ENCODE assay signal across 8 cellular contexts in the genomic region with DNA sequence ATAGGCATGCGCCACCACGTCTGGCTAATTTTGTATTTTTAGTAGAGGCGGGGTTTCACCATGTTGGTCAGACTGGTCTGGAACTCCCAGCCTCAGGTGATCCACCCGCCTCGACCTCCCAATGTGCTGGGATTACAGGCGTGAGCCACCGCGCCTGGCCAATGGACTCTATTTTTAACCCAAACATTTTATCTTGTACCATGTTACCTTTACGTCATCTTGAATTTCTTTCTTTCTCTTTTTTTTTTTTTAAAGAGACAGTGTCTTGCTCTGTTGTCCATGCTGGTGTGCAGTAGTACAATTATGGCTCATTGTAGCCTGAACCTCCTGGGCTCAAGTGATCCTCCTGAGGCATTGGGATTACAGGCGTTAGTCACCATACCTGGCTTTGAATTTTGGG. TPM values are rescaled to one million over a fixed set of nuclear protein-coding genes. Genes with fewer than 3 reads are reported as not detected.
DNase-seq lines count a peak whose midpoint lies in the region; ATAC-seq, FAIRE-seq and TF ChIP-seq lines count a peak whose summit lies in the region.
"Not testable (repeated sequence)": the region's sequence is repeated elsewhere in the genome, so short reads cannot be mapped to it uniquely, and the experiment has no call there.

No MANE protein-coding gene starts in this region.

- not testable (repeated sequence) for H2BK120ac ChIP-seq in trophoblast cell (ENCODE audit: insufficient read depth, low read length, poor library complexity)

- H3K4me3 ChIP-seq in PC-9: peak overlapping the region; percentile 12; the same call in 1 of the 2 replicates
- not testable (repeated sequence) for H3K4me3 ChIP-seq in K562; cardiac muscle cell; HepG2 (replicated peaks in 1 of 3; ENCODE audit: insufficient read depth in 1 of 3, low read depth in 2 of 3, low read length in 3 of 3); trophoblast cell (ENCODE audit: low read depth, low read length)

- DNase-seq in ELF-1 (ENCODE audit: low read depth, low spot score): peak; percentile 23
- not testable (repeated sequence) for DNase-seq in HEK293T (ENCODE audit: extremely low spot score); PC-9; cardiac muscle cell (ENCODE audit: low read depth in 1 of 2, low spot score in 1 of 2); HepG2 (ENCODE audit: low spot score); type B pancreatic cell (ENCODE audit: extremely low spot score, unreplicated experiment)
- DNase-seq in K562 (ENCODE audit: extremely low read depth in 1 of 4, low spot score in 3 of 4): peak in 1 of 4 experiments; percentile 16
- peak; percentile 81 to 85 for DNase-seq in trophoblast cell

- not testable (repeated sequence) for TF ChIP-seq POLR2A in K562 (conservative IDR thresholded peaks at IDR 0.05); HepG2 (IDR thresholded peaks at IDR 0.05; ENCODE audit: insufficient read depth in 1 of 2, low read depth in 2 of 2, low read length in 2 of 2)

- not testable (repeated sequence) for H3F3A ChIP-seq in PC-9 (ENCODE audit: insufficient read depth, low read depth)

- not testable (repeated sequence) for H3K18ac ChIP-seq in trophoblast cell (ENCODE audit: low read length)

- H3K27ac Mint-ChIP-seq in type B pancreatic cell: peak overlapping the region; percentile 64

- H2AK5ac ChIP-seq in trophoblast cell (ENCODE audit: low read length): not testable (repeated sequence)

- not testable (repeated sequence) for FAIRE-seq in K562 (lab: Jason Lieb, UNC); HepG2 (lab: Jason Lieb, UNC)

- peak overlapping the region; percentile 54; the same call in 1 of the 2 replicates for H2AFZ ChIP-seq in PC-9
- not testable (repeated sequence) for H2AFZ ChIP-seq in K562 (ENCODE audit: low read depth, low read length); HepG2 (ENCODE audit: low read length); trophoblast cell (ENCODE audit: insufficient read depth, low read length, poor library complexity)

- not testable (repeated sequence) for TF ChIP-seq CTCF in PC-9 (conservative IDR thresholded peaks at IDR 0.05); K562 (IDR thresholded peaks at IDR 0.05 in 2 of 3, conservative IDR thresholded peaks at IDR 0.05 in 1 of 3; ENCODE audit: insufficient read depth in 2 of 3, low read depth in 1 of 3, low read length in 3 of 3); cardiac muscle cell (IDR thresholded peaks at IDR 0.05; ENCODE audit: low read depth, low read length); HepG2 (CRISPR knock-in tag; IDR thresholded peaks at IDR 0.05); type B pancreatic cell (conservative IDR thresholded peaks at IDR 0.05)

- not testable (repeated sequence) for H3K9me3 Mint-ChIP-seq in type B pancreatic cell

- not testable (repeated sequence) for H3K27ac ChIP-seq in PC-9; K562 (ENCODE audit: extremely low read depth, low read depth, low read length); HepG2 (ENCODE audit: extremely low read length, insufficient read depth, low read length)
- H3K27ac ChIP-seq in cardiac muscle cell: peak overlapping the region; percentile 56
- peak overlapping the region; percentile 43 for H3K27ac ChIP-seq in trophoblast cell (ENCODE audit: low read depth, low read length)

- BruUV-seq in PC-9 (replicated peaks; lab: Mats Ljungman, UMichigan); K562 (replicated peaks; lab: Mats Ljungman, UMichigan); HepG2 (replicated peaks; lab: Mats Ljungman, UMichigan): not testable (repeated sequence)

- H3K9ac ChIP-seq in K562 (ENCODE audit: insufficient read depth in 1 of 2, low read depth in 2 of 2, low read length in 2 of 2); HepG2 (ENCODE audit: insufficient read depth, low read depth, low read length); trophoblast cell (ENCODE audit: low read length): not testable (repeated sequence)

- not testable (repeated sequence) for H3K9me2 ChIP-seq in PC-9 (ENCODE audit: insufficient read depth)

- not testable (repeated sequence) for H3K27me3 ChIP-seq in PC-9 (ENCODE audit: insufficient read depth, low read depth); K562 (ENCODE audit: control insufficient read depth in 2 of 2, insufficient read depth in 2 of 2, low read length in 2 of 2); cardiac muscle cell; HepG2 (ENCODE audit: control insufficient read depth in 1 of 2, insufficient read depth in 2 of 2, low read length in 2 of 2); trophoblast cell (ENCODE audit: insufficient read depth, low read length)

- peak overlapping the region; percentile 15; the same call in 1 of the 2 replicates for H3K4me2 ChIP-seq in PC-9
- H3K4me2 ChIP-seq in K562 (ENCODE audit: insufficient read depth, low read length); HepG2 (ENCODE audit: low read depth, low read length); trophoblast cell (ENCODE audit: low read length): not testable (repeated sequence)

- H3K27me3 Mint-ChIP-seq in type B pancreatic cell: not testable (repeated sequence)

- H4K12ac ChIP-seq in trophoblast cell (ENCODE audit: low read depth, low read length): not testable (repeated sequence)

- H4K20me1 ChIP-seq in PC-9 (ENCODE audit: insufficient read depth); K562 (replicated peaks; ENCODE audit: control insufficient read depth, insufficient read depth, low read length); HepG2 (ENCODE audit: insufficient read depth, low read length): not testable (repeated sequence)

- not testable (repeated sequence) for H3K23ac ChIP-seq in trophoblast cell (ENCODE audit: low read length)

- H3K9me3 ChIP-seq in PC-9 (ENCODE audit: insufficient read depth, low read depth); K562 (replicated peaks; ENCODE audit: control insufficient read depth, insufficient read depth, low read depth, low read length); cardiac muscle cell (ENCODE audit: low read depth); HepG2 (ENCODE audit: low read length); trophoblast cell (ENCODE audit: insufficient read depth, low read depth, low read length): not testable (repeated sequence)

- H3K14ac ChIP-seq in trophoblast cell (ENCODE audit: low read length): not testable (repeated sequence)

- POLR2A ChIA-PET in HEK293T (lab: Yijun Ruan, JAX); PC-9 (lab: Charles Lee; ENCODE audit: unreplicated experiment); HepG2 (lab: Yijun Ruan, JAX): not testable (repeated sequence)
- POLR2A ChIA-PET in K562 (lab: Yijun Ruan, JAX): interaction anchor here (0.6 to 1.5 kb wide), 3 partner anchors 13 to 104 kb away, joined by 4 to 6 read pairs (median 4); partner anchors contain the start of gene CCAR1

- not testable (repeated sequence) for H4K91ac ChIP-seq in trophoblast cell (ENCODE audit: low read depth, low read length)

- not testable (repeated sequence) for H3K4ac ChIP-seq in trophoblast cell (ENCODE audit: low read depth, low read length)

- not testable (repeated sequence) for H3K4me3 Mint-ChIP-seq in type B pancreatic cell

- peaks cover 15% of the 10 kb centered on the region for H3K36me3 Mint-ChIP-seq in type B pancreatic cell

- not testable (repeated sequence) for H4K8ac ChIP-seq in trophoblast cell (ENCODE audit: low read depth, low read length)

- in situ Hi-C loops in K562 (cut with MboI); HepG2 (cut with HindIII; ENCODE audit: extremely low pct_ligation_motif_present, low pct_unique_long_range_greater_than_20kb): not testable (repeated sequence)

- H2BK5ac ChIP-seq in trophoblast cell (ENCODE audit: low read depth, low read length, poor library complexity): not testable (repeated sequence)

- intact Hi-C loops in PC-9 (cut with micrococcal nuclease; ENCODE audit: unreplicated experiment); K562 (cut with micrococcal nuclease); HepG2 (cut with micrococcal nuclease; ENCODE audit: unreplicated experiment): not testable (repeated sequence)

- CTCF ChIA-PET in HEK293T (lab: Yijun Ruan, JAX); PC-9 (lab: Charles Lee); K562 (lab: Yijun Ruan, JAX; ENCODE audit: low intra/inter-chr PET ratio); HepG2 (lab: Yijun Ruan, JAX; ENCODE audit: low intra/inter-chr PET ratio, low total read pairs): not testable (repeated sequence)

- not testable (repeated sequence) for TF ChIP-seq RAD21 in K562 (CRISPR knock-in tag; conservative IDR thresholded peaks at IDR 0.05 in 1 of 2, IDR thresholded peaks at IDR 0.05 in 1 of 2); HepG2 (CRISPR knock-in tag; IDR thresholded peaks at IDR 0.05)

- H3K4me1 Mint-ChIP-seq in type B pancreatic cell (ENCODE audit: unreplicated experiment): peaks cover 15% of the 10 kb centered on the region

- not testable (repeated sequence) for H3K9me1 ChIP-seq in K562 (ENCODE audit: control insufficient read depth, insufficient read depth, low read length)

- ATAC-seq in K562: peak; percentile 71
- ATAC-seq in HepG2: not testable (repeated sequence)

- not testable (repeated sequence) for H3K79me2 ChIP-seq in PC-9 (ENCODE audit: low read depth); K562 (ENCODE audit: control insufficient read depth, insufficient read depth, low read length); HepG2 (ENCODE audit: insufficient read depth, low read length); trophoblast cell (ENCODE audit: control insufficient read depth, insufficient read depth, low read length, poor library complexity)

- not testable (repeated sequence) for H3K4me1 ChIP-seq in PC-9 (replicated peaks; ENCODE audit: insufficient read depth); K562 (replicated peaks in 1 of 2; ENCODE audit: control insufficient read depth in 2 of 2, insufficient read depth in 2 of 2, low read length in 2 of 2); HepG2 (ENCODE audit: insufficient read depth, low read length); trophoblast cell (ENCODE audit: control insufficient read depth in 1 of 2, insufficient read depth in 2 of 2, low read length in 2 of 2)
- H3K4me1 ChIP-seq in cardiac muscle cell (ENCODE audit: low read depth): peaks cover 11% of the 10 kb centered on the region

- H2BK12ac ChIP-seq in trophoblast cell (ENCODE audit: low read length): not testable (repeated sequence)

- not testable (repeated sequence) for H3K79me1 ChIP-seq in trophoblast cell (ENCODE audit: low read length)

- TF ChIP-seq EP300 in K562 (IDR thresholded peaks at IDR 0.05; ENCODE audit: low read length); HepG2 (IDR thresholded peaks at IDR 0.05; ENCODE audit: low read depth in 2 of 2, low read length in 2 of 2); HepG2 (CRISPR knock-in tag; IDR thresholded peaks at IDR 0.05; ENCODE audit: borderline replicate concordance): not testable (repeated sequence)

- 45% methylated on average over 10 of the region's 10 CpGs for WGBS in K562 (ENCODE audit: insufficient coverage, low coverage, missing lambda C conversion rate)
- 96% methylated on average over 10 of the region's 10 CpGs for WGBS in HepG2 (ENCODE audit: low lambda C conversion rate)
- no CpG with 5 or more reads among the region's 10 CpGs for WGBS in trophoblast cell (ENCODE audit: extremely low coverage, insufficient coverage, insufficient read length)

- not testable (repeated sequence) for H3K36me3 ChIP-seq in PC-9 (ENCODE audit: low read depth); cardiac muscle cell; trophoblast cell (ENCODE audit: control insufficient read depth in 1 of 2, insufficient read depth in 2 of 2, low read length in 2 of 2)
- H3K36me3 ChIP-seq in K562 (ENCODE audit: control insufficient read depth, insufficient read depth, low read length) (peaks cover 14% of the 10 kb centered on the region; the same call in 1 of the 3 replicates), HepG2 (replicated peaks in 1 of 2; ENCODE audit: control insufficient read depth in 1 of 2, insufficient read depth in 2 of 2, low read length in 2 of 2) (peaks cover 0 to 20% of the 10 kb centered on the region in 2 experiments; a peak in 4 of 5 replicates)

RNA-seq across cellular contexts. Expression of gene TET1, which starts 57.5 kb away (rescaled TPM):
- 1.9 and 2.4 TPM in 2 replicates for total RNA-seq in PC-9 (2021)
- 44.0 and 102 TPM in 2 replicates for total RNA-seq in K562 (2011; cell fraction: chromatin; rRNA removed; ENCODE audit: low replicate concordance)
- 30.5 and 40.3 TPM in 2 replicates for total RNA-seq in K562 (2011; cell fraction: nucleolus; rRNA removed)
- 50.2 and 57.9 TPM in 2 replicates for total RNA-seq in K562 (2011; cell fraction: nucleoplasm; rRNA removed)
- total RNA-seq in K562 (2014; rRNA removed): 9.2 and 11.9 TPM in 2 replicates
- total RNA-seq in K562 (2014; rRNA removed; fragmentation: Illumina TruSeq; extraction: Trizol): 21.0 and 22.2 TPM in 2 replicates
- total RNA-seq in K562 (2015; rRNA removed; fragmentation: Illumina TruSeq; extraction: Trizol): 18.0 and 18.7 TPM in 2 replicates
- 20.6 and 21.3 TPM in 2 replicates for total RNA-seq in K562 (2021)
- 11.6 and 18.9 TPM in 2 replicates for polyA plus RNA-seq in K562 (2011; rRNA removed)
- 4.0 and 9.4 TPM in 2 replicates for polyA plus RNA-seq in K562 (2011; cell fraction: cytosol; rRNA removed)
- 10.7 and 16.7 TPM in 2 replicates for polyA plus RNA-seq in K562 (2011; cell fraction: nucleus; rRNA removed)
- 6.8 and 8.1 TPM in 2 replicates for polyA plus RNA-seq in K562 (2012)
- 12.6 and 16.8 TPM in 2 replicates for polyA plus RNA-seq in K562 (2014; fragmentation: Illumina TruSeq; extraction: Trizol)
- polyA plus RNA-seq in K562 (2014; fragmentation: Nextera tagmentation; extraction: Ambion mirVana): 1 to 10 TPM; 2.6 to 3.6 TPM
- 5.4 and 5.9 TPM in 2 replicates for polyA plus RNA-seq in K562 (2014; rRNA removed)
- 45.0 and 86.3 TPM in 2 replicates for polyA minus RNA-seq in K562 (2011; rRNA and poly(A)+ RNA removed)
- polyA minus RNA-seq in K562 (2011; cell fraction: cytosol; rRNA and poly(A)+ RNA removed): 25.9 and 31.1 TPM in 2 replicates
- polyA minus RNA-seq in K562 (2011; cell fraction: nucleus; rRNA and poly(A)+ RNA removed): 18.4 and 50.4 TPM in 2 replicates
- 21.0 and 34.8 TPM in 2 replicates for total RNA-seq in cardiac muscle cell
- 10.9 and 14.4 TPM in 2 replicates for polyA plus RNA-seq in cardiac muscle cell
- 7.3 and 10.6 TPM in 2 replicates for total RNA-seq in HepG2 (2016; rRNA removed; fragmentation: Illumina TruSeq; extraction: Trizol)
- total RNA-seq in HepG2 (2016; cell fraction: cytosol; rRNA removed; fragmentation: Illumina TruSeq; extraction: Trizol; ENCODE audit: low read depth): 3.8 and 4.4 TPM in 2 replicates
- 7.1 and 9.6 TPM in 2 replicates for total RNA-seq in HepG2 (2016; cell fraction: insoluble cytoplasmic fraction; rRNA removed; fragmentation: Illumina TruSeq; extraction: Trizol)
- 8.1 and 9.5 TPM in 2 replicates for total RNA-seq in HepG2 (2016; cell fraction: membrane; rRNA removed; fragmentation: Illumina TruSeq; extraction: Trizol)
- total RNA-seq in HepG2 (2016; cell fraction: nucleus; rRNA removed; fragmentation: Illumina TruSeq; extraction: Trizol): 9.9 and 12.1 TPM in 2 replicates
- 4.7 and 6.9 TPM in 2 replicates for polyA plus RNA-seq in HepG2 (2011; rRNA removed)
- 2.9 and 3.5 TPM in 2 replicates for polyA plus RNA-seq in HepG2 (2011; cell fraction: cytosol; rRNA removed)
- polyA plus RNA-seq in HepG2 (2011; cell fraction: nucleus; rRNA removed): 4.1 and 4.6 TPM in 2 replicates
- 4.5 and 7.0 TPM in 2 replicates for polyA plus RNA-seq in HepG2 (2012)
- polyA plus RNA-seq in HepG2 (2016; cell fraction: cytosol; fragmentation: Illumina TruSeq; extraction: Trizol; ENCODE audit: low read depth): 0.29 and 0.33 TPM in 2 replicates
- polyA plus RNA-seq in HepG2 (2016; cell fraction: insoluble cytoplasmic fraction; fragmentation: Illumina TruSeq; extraction: Trizol; ENCODE audit: low read depth): 6.2 and 6.4 TPM in 2 replicates
- 1.1 and 1.2 TPM in 2 replicates for polyA plus RNA-seq in HepG2 (2016; cell fraction: membrane; fragmentation: Illumina TruSeq; extraction: Trizol; ENCODE audit: low read depth)
- polyA plus RNA-seq in HepG2 (2016; cell fraction: nucleus; fragmentation: Illumina TruSeq; extraction: Trizol; ENCODE audit: insufficient read depth, low read depth): 5.5 and 5.9 TPM in 2 replicates
- 0.07 and 21.8 TPM in 2 replicates for polyA minus RNA-seq in HepG2 (2011; rRNA and poly(A)+ RNA removed; ENCODE audit: low replicate concordance)
- polyA minus RNA-seq in HepG2 (2011; cell fraction: cytosol; rRNA and poly(A)+ RNA removed): 18.3 and 21.8 TPM in 2 replicates
- polyA minus RNA-seq in HepG2 (2011; cell fraction: nucleus; rRNA and poly(A)+ RNA removed): 44.1 and 46.4 TPM in 2 replicates
- polyA plus RNA-seq in trophoblast cell (2013): 6.5 and 7.3 TPM in 2 replicates
- 14.9 and 29.0 TPM in 2 replicates for total RNA-seq in type B pancreatic cell (ENCODE audit: low replicate concordance)
